ENCODE assay signal across 1 cellular context in the genomic region with DNA sequence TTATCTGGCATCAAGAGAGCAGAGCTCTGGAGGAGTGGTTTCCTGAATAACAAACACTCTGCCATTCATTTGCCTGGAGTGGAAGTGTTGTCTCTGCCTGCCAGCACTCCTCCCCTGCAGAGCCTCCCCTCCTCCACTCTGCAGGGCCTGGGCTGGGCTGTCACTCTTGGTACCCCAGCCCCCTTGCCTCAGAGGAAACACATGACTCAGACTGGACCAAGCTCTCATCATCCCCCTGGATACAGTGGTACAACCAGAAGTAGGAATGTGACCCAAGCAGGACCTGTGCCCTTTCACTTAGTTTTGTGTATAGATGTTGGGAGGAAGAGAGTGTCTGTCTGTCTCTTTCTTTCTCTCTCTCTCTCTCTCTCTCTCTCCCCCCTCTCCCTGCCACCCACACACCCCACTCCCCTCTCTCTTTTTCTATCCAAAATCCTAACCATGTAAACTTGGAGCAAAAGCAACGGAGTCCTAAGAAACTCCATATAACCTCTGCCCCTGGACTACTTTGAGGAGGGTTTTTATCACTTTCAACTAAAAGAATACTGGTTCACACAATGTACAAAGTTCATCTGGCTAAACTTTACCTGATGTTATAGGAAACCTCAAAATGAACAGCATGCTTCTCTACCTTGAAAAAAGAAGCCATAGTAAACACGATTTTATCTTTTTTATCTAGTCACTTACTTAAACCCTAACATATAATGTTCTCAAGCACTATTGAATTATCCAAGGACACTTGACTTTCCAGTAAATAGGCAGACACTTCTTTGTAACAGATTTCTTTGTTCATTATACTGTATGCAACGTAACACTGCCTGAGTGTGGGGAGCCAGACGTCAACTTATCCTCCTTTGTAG.
A peak's percentile ranks its signal among the peaks of the same experiment; 100 is the strongest.
TF ChIP-seq lines count a peak whose summit lies in the region.

No MANE protein-coding gene starts in this region.

TF ChIP-seq in neural cell, 6 proteins besides CTCF, POLR2A, EP300 and RAD21 (continued from another document):
- peak; percentile 38 for TF ChIP-seq POLR2AphosphoS5 (IDR thresholded peaks at IDR 0.05)
